ENCODE assay signal across 1 cellular context in the genomic region with DNA sequence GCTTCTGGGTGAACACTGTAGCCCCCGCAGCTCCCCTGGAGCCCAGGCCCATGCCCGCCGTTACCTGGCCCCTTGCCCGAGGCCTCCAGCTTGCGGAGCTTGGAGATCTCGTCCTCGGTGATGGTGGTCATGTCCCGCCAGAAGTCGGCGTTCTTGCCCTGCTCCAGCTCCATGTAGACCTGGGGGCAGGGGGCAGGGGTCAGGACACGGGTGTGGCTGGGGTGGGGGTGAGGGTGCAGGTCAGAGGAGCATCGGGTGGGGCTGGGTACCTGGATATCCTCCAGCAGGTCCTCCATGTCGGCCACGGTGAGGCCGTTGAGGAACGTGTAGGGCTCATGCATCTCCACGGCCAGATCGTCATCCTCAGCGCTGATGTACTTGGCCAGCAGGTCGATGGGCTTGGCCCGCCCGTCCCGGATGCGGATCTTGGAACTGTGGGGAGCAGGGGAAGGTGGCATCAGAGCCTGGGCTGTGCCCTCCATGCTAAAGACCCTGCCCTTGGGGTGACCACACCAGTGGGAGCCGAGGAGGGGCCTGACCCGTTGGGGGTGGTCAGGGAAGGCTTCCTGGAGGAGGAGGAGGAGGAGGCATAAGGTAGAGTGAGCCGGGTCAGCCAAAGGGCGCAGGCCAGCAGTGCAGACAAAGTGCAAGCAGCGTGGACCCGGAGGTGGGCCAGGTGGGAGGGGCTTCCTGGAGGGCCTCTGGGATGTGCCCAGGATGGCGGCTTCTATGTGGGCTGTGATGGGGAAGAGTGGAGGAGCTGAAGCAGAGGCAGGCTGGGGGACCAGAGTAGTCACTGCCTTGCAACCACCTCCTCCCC.
TF ChIP-seq lines count a peak whose summit lies in the region.

No MANE protein-coding gene starts in this region.

TF ChIP-seq in IMR-90, 13 proteins besides CTCF, POLR2A, EP300 and RAD21:
- TF ChIP-seq RFX5 (IDR thresholded peaks at IDR 0.05; ENCODE audit: low read depth, low read length) (no peak), BHLHE40 (IDR thresholded peaks at IDR 0.05; ENCODE audit: low read depth, low read length) (no peak), RCOR1 (IDR thresholded peaks at IDR 0.05; ENCODE audit: insufficient replicate concordance, low read length) (no peak), MAZ (IDR thresholded peaks at IDR 0.05; ENCODE audit: borderline replicate concordance, low read depth, low read length) (no peak), NFE2L2 (IDR thresholded peaks at IDR 0.05; ENCODE audit: low read depth, low read length) (no peak), MAFK (IDR thresholded peaks at IDR 0.05; ENCODE audit: low read depth, low read length) (no peak), FOS (IDR thresholded peaks at IDR 0.05; ENCODE audit: low read depth, low read length) (no peak), MXI1 (IDR thresholded peaks at IDR 0.05; ENCODE audit: borderline replicate concordance, low read depth, low read length) (no peak), CHD1 (IDR thresholded peaks at IDR 0.05; ENCODE audit: low read depth, low read length) (no peak), CEBPB (IDR thresholded peaks at IDR 0.05; ENCODE audit: low read depth, low read length) (no peak)
- TF ChIP-seq, protein P1, sequence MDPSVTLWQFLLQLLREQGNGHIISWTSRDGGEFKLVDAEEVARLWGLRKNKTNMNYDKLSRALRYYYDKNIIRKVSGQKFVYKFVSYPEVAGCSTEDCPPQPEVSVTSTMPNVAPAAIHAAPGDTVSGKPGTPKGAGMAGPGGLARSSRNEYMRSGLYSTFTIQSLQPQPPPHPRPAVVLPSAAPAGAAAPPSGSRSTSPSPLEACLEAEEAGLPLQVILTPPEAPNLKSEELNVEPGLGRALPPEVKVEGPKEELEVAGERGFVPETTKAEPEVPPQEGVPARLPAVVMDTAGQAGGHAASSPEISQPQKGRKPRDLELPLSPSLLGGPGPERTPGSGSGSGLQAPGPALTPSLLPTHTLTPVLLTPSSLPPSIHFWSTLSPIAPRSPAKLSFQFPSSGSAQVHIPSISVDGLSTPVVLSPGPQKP (IDR thresholded peaks at IDR 0.05; ENCODE audit: borderline replicate concordance, low read depth, low read length), result no peak
